Comparison of ENCODE assay signal across 8 cellular contexts in the genomic region with DNA sequence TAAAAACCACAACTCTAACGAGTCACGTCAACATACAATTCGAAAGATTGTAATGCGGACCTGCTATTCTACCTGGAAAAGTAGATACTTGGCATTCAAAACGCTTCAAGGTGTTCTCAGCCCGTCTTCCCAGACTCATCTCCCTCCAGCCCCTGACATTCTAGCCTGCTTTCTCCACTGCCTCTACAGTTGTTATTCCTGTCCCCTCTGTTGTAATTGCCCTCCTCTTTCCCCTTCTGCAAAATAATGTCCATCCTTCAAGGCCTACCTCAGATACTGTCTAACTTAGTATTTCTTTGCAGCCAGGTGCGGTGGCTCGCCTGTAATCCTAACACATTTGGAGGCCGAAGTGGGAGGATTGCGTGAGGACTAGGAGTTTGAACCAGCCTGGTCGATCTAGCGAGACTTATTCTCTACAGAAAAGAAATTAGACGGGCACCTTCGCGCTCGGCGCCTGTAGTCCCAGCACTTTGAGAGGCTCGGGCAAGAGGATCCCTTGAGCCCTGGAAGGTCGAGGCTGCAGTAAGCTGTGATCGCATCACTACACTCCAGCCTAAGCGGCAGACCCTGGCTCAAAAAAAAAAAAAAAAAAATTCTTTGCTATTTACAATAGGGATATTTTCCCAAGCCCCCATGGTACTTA. TPM values are rescaled to one million over a fixed set of nuclear protein-coding genes. Genes with fewer than 3 reads are reported as not detected.
A peak's percentile ranks its signal among the peaks of the same experiment; 100 is the strongest.
DNase-seq lines count a peak whose midpoint lies in the region.

No MANE protein-coding gene starts in this region.

- H3K9me3 Mint-ChIP-seq in T-helper 2 cell treated with Interferon-gamma antibody and Interleukin-4, amounts not matched to agents 5 μg/mL and 100 μg/mL, for 36 hours, result no peaks in the 10 kb centered on the region
- no peaks in the 10 kb centered on the region for H3K9me3 Mint-ChIP-seq in activated T-helper 2 cell treated with anti-CD3 and anti-CD28 coated beads, Interferon-gamma antibody, Interleukin-2, Interleukin-4, amounts not matched to agents 10 μg/mL and 5 μg/mL and 100 μg/mL, durations not matched to agents 14 hours and 24 hours and 36 hours

- H3K27ac Mint-ChIP-seq in T-helper 2 cell treated with Interferon-gamma antibody and Interleukin-4, amounts not matched to agents 5 μg/mL and 100 μg/mL, for 36 hours, result peak overlapping the region; percentile 99
- H3K27ac Mint-ChIP-seq in activated T-helper 2 cell treated with anti-CD3 and anti-CD28 coated beads, Interferon-gamma antibody, Interleukin-2, Interleukin-4, amounts not matched to agents 10 μg/mL and 5 μg/mL and 100 μg/mL, durations not matched to agents 14 hours and 24 hours and 36 hours, result peak overlapping the region; percentile 97

- peaks cover 15% of the 10 kb centered on the region for H3K4me1 Mint-ChIP-seq in T-helper 2 cell treated with Interferon-gamma antibody and Interleukin-4, amounts not matched to agents 5 μg/mL and 100 μg/mL, for 36 hours (ENCODE audit: low read depth)
- H3K4me1 Mint-ChIP-seq in activated T-helper 2 cell treated with anti-CD3 and anti-CD28 coated beads, Interferon-gamma antibody, Interleukin-2, Interleukin-4, amounts not matched to agents 10 μg/mL and 5 μg/mL and 100 μg/mL, durations not matched to agents 14 hours and 24 hours and 36 hours (ENCODE audit: low read depth), result peaks cover 13% of the 10 kb centered on the region

- DNase-seq in T-helper 2 cell treated with Interferon-gamma antibody and Interleukin-4, amounts not matched to agents 5 μg/mL and 100 μg/mL, for 36 hours (ENCODE audit: low spot score), result no peak
- no peak for DNase-seq in T-helper 2 cell
- DNase-seq in activated T-helper 2 cell treated with anti-CD3 and anti-CD28 coated beads, Interferon-gamma antibody, Interleukin-2, Interleukin-4, amounts not matched to agents 10 μg/mL and 5 μg/mL and 100 μg/mL, durations not matched to agents 14 hours and 24 hours and 36 hours (ENCODE audit: low spot score), result no peak
- DNase-seq in iPS-NIHi7 (ENCODE audit: extremely low spot score), result peak; percentile 32
- DNase-seq in NCI-H187 (lab: John Stamatoyannopoulos, UW), result no peak
- DNase-seq in NCI-H1436 treated with DMSO at 0.1 percent for 48 hours (lab: John Stamatoyannopoulos, UW), result no peak
- no peak for DNase-seq in retina

- H3K36me3 Mint-ChIP-seq in T-helper 2 cell treated with Interferon-gamma antibody and Interleukin-4, amounts not matched to agents 5 μg/mL and 100 μg/mL, for 36 hours (ENCODE audit: low read depth), result peaks cover 22% of the 10 kb centered on the region
- H3K36me3 Mint-ChIP-seq in activated T-helper 2 cell treated with anti-CD3 and anti-CD28 coated beads, Interferon-gamma antibody, Interleukin-2, Interleukin-4, amounts not matched to agents 10 μg/mL and 5 μg/mL and 100 μg/mL, durations not matched to agents 14 hours and 24 hours and 36 hours (ENCODE audit: low read depth), result peaks cover 26% of the 10 kb centered on the region

- no peaks in the 10 kb centered on the region for H3K27me3 Mint-ChIP-seq in T-helper 2 cell treated with Interferon-gamma antibody and Interleukin-4, amounts not matched to agents 5 μg/mL and 100 μg/mL, for 36 hours (ENCODE audit: low read depth)
- no peaks in the 10 kb centered on the region for H3K27me3 Mint-ChIP-seq in activated T-helper 2 cell treated with anti-CD3 and anti-CD28 coated beads, Interferon-gamma antibody, Interleukin-2, Interleukin-4, amounts not matched to agents 10 μg/mL and 5 μg/mL and 100 μg/mL, durations not matched to agents 14 hours and 24 hours and 36 hours (ENCODE audit: low read depth)

- peak overlapping the region; percentile 80 for H3K27ac ChIP-seq in temporal lobe (ENCODE audit: low read depth, low read length)

- intact Hi-C loops in activated T-helper 2 cell treated with anti-CD3 and anti-CD28 coated beads, Interferon-gamma antibody, Interleukin-2, Interleukin-4, amounts not matched to agents 10 μg/mL and 5 μg/mL and 100 μg/mL, durations not matched to agents 14 hours and 24 hours and 36 hours (cut with micrococcal nuclease), result loop anchor here (1.0 to 10.0 kb wide), 5 partner anchors 33 to 483 kb away; a partner anchor contains a TSS

- peak overlapping the region; percentile 96 for H3K4me3 Mint-ChIP-seq in T-helper 2 cell treated with Interferon-gamma antibody and Interleukin-4, amounts not matched to agents 5 μg/mL and 100 μg/mL, for 36 hours
- H3K4me3 Mint-ChIP-seq in activated T-helper 2 cell treated with anti-CD3 and anti-CD28 coated beads, Interferon-gamma antibody, Interleukin-2, Interleukin-4, amounts not matched to agents 10 μg/mL and 5 μg/mL and 100 μg/mL, durations not matched to agents 14 hours and 24 hours and 36 hours (ENCODE audit: low read depth), result peak overlapping the region; percentile 99

RNA-seq across cellular contexts. Expression of a gene that starts 0.8 kb away (rescaled TPM):
- 122 and 125 TPM in 2 replicates for total RNA-seq in activated T-helper 2 cell treated with anti-CD3 and anti-CD28 coated beads, Interferon-gamma antibody, Interleukin-2, Interleukin-4, amounts not matched to agents 10 μg/mL and 5 μg/mL and 100 μg/mL, durations not matched to agents 14 hours and 24 hours and 36 hours
- total RNA-seq in temporal lobe, result 44.5 TPM

RNA-seq across cellular contexts. Expression of a gene that starts 33.2 kb away (rescaled TPM):
- total RNA-seq in activated T-helper 2 cell treated with anti-CD3 and anti-CD28 coated beads, Interferon-gamma antibody, Interleukin-2, Interleukin-4, amounts not matched to agents 10 μg/mL and 5 μg/mL and 100 μg/mL, durations not matched to agents 14 hours and 24 hours and 36 hours, result 105 and 118 TPM in 2 replicates
- total RNA-seq in temporal lobe, result 169 TPM
